1 cellular context compared by ENCODE assay signal in the genomic region with DNA sequence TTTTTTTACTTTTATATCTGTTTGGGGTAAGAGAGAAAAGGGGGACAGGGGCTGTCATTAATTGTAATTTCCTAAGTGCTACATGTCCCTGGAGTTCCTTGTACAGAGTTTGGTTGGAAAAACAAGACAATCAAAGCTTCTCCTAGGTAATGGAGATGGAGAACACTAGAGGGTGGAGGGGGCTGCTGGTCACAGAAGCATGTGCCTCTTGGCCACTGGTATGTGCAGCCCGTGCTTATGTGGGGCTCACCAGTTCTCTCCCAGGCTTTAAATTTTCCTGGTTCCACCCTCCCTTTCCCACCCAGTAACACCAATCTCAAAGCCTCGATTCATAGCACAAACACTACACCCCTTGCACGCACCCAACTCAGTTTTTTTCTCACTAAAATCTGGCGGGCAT.
TF ChIP-seq lines count a peak whose summit lies in the region.

No MANE protein-coding gene starts in this region.

TF ChIP-seq in WTC11, 78 proteins besides CTCF, POLR2A, EP300 and RAD21 (continued from another document):
- TF ChIP-seq, protein P1, sequence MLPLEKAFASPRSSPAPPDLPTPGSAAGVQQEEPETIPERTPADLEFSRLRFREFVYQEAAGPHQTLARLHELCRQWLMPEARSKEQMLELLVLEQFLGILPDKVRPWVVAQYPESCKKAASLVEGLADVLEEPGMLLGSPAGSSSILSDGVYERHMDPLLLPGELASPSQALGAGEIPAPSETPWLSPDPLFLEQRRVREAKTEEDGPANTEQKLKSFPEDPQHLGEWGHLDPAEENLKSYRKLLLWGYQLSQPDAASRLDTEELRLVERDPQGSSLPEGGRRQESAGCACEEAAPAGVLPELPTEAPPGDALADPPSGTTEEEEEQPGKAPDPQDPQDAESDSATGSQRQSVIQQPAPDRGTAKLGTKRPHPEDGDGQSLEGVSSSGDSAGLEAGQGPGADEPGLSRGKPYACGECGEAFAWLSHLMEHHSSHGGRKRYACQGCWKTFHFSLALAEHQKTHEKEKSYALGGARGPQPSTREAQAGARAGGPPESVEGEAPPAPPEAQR (CRISPR knock-in tag; IDR thresholded peaks at IDR 0.05), result no peak
